Comparison of ENCODE assay signal across 2 cellular contexts in genomic region chr9:71744754-71745521, GRCh38.
TF ChIP-seq lines count a peak whose summit lies in the region.

No MANE protein-coding gene starts in this region.

TF ChIP-seq in A549, 52 proteins besides CTCF, POLR2A, EP300 and RAD21:
- TF ChIP-seq SREBF2 (IDR thresholded peaks at IDR 0.05) = no peak
- 0 out of 5 replicates have a peak, but pooled peaks of 1 of the 2 experiments have one; percentile 30 for TF ChIP-seq JUN (IDR thresholded peaks at IDR 0.05)
TF ChIP-seq in A549: peak in this region for 1.

TF ChIP-seq in GM23338, 12 proteins besides CTCF, POLR2A, EP300 and RAD21:
- TF ChIP-seq ZNF114 (CRISPR knock-in tag; IDR thresholded peaks at IDR 0.05) (no peak), POLR2AphosphoS5 (IDR thresholded peaks at IDR 0.05; ENCODE audit: low read depth) (no peak), ZNF331 (CRISPR knock-in tag; IDR thresholded peaks at IDR 0.05; ENCODE audit: low read depth) (no peak), JUNB (IDR thresholded peaks at IDR 0.05; ENCODE audit: unreplicated experiment) (no peak), STAT1 (IDR thresholded peaks at IDR 0.05; ENCODE audit: unreplicated experiment) (no peak), ETS1 (IDR thresholded peaks at IDR 0.05) (no peak), REST (IDR thresholded peaks at IDR 0.05; ENCODE audit: unreplicated experiment) (no peak), NANOG (IDR thresholded peaks at IDR 0.05; ENCODE audit: borderline replicate concordance) (no peak), CREB1 (CRISPR knock-in tag; IDR thresholded peaks at IDR 0.05; ENCODE audit: low read depth) (no peak), EZH2 (IDR thresholded peaks at IDR 0.05; ENCODE audit: low read depth, unreplicated experiment) (no peak)
- TF ChIP-seq, protein P1, sequence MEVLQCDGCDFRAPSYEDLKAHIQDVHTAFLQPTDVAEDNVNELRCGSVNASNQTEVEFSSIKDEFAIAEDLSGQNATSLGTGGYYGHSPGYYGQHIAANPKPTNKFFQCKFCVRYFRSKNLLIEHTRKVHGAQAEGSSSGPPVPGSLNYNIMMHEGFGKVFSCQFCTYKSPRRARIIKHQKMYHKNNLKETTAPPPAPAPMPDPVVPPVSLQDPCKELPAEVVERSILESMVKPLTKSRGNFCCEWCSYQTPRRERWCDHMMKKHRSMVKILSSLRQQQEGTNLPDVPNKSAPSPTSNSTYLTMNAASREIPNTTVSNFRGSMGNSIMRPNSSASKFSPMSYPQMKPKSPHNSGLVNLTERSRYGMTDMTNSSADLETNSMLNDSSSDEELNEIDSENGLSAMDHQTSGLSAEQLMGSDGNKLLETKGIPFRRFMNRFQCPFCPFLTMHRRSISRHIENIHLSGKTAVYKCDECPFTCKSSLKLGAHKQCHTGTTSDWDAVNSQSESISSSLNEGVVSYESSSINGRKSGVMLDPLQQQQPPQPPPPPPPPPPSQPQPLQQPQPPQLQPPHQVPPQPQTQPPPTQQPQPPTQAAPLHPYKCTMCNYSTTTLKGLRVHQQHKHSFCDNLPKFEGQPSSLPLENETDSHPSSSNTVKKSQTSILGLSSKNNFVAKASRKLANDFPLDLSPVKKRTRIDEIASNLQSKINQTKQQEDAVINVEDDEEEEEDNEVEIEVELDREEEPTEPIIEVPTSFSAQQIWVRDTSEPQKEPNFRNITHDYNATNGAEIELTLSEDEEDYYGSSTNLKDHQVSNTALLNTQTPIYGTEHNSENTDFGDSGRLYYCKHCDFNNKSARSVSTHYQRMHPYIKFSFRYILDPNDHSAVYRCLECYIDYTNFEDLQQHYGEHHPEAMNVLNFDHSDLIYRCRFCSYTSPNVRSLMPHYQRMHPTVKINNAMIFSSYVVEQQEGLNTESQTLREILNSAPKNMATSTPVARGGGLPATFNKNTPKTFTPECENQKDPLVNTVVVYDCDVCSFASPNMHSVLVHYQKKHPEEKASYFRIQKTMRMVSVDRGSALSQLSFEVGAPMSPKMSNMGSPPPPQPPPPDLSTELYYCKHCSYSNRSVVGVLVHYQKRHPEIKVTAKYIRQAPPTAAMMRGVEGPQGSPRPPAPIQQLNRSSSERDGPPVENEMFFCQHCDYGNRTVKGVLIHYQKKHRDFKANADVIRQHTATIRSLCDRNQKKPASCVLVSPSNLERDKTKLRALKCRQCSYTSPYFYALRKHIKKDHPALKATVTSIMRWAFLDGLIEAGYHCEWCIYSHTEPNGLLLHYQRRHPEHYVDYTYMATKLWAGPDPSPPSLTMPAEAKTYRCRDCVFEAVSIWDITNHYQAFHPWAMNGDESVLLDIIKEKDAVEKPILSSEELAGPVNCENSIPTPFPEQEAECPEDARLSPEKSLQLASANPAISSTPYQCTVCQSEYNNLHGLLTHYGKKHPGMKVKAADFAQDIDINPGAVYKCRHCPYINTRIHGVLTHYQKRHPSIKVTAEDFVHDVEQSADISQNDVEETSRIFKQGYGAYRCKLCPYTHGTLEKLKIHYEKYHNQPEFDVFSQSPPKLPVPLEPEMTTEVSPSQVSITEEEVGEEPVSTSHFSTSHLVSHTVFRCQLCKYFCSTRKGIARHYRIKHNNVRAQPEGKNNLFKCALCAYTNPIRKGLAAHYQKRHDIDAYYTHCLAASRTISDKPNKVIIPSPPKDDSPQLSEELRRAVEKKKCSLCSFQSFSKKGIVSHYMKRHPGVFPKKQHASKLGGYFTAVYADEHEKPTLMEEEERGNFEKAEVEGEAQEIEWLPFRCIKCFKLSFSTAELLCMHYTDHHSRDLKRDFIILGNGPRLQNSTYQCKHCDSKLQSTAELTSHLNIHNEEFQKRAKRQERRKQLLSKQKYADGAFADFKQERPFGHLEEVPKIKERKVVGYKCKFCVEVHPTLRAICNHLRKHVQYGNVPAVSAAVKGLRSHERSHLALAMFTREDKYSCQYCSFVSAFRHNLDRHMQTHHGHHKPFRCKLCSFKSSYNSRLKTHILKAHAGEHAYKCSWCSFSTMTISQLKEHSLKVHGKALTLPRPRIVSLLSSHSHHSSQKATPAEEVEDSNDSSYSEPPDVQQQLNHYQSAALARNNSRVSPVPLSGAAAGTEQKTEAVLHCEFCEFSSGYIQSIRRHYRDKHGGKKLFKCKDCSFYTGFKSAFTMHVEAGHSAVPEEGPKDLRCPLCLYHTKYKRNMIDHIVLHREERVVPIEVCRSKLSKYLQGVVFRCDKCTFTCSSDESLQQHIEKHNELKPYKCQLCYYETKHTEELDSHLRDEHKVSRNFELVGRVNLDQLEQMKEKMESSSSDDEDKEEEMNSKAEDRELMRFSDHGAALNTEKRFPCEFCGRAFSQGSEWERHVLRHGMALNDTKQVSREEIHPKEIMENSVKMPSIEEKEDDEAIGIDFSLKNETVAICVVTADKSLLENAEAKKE (CRISPR knock-in tag; IDR thresholded peaks at IDR 0.05) = no peak
